ENCODE assay signal across 3 cellular contexts in genomic region chrX:49276207-49276606, GRCh38.
TF ChIP-seq lines count a peak whose summit lies in the region.

No MANE protein-coding gene starts in this region.

TF ChIP-seq in A549, 52 proteins besides CTCF, POLR2A, EP300 and RAD21:
- peak; percentile 17 for TF ChIP-seq ZFP36 (IDR thresholded peaks at IDR 0.05; ENCODE audit: borderline replicate concordance, partially characterized antibody)
- TF ChIP-seq RCOR1 (IDR thresholded peaks at IDR 0.05; ENCODE audit: low read depth, low read length) = no peak

TF ChIP-seq in K562, 482 proteins besides CTCF, POLR2A, EP300 and RAD21 (continues in another document):
- TF ChIP-seq KDM1A (IDR thresholded peaks at IDR 0.05) = 0 out of 4 replicates have a peak, but pooled peaks have one; percentile 19 to 40
- peak; percentile 47; the same call in 1 of the 2 replicates for TF ChIP-seq SMARCA5 (IDR thresholded peaks at IDR 0.05)
- no peak for TF ChIP-seq TFAP4 (CRISPR knock-in tag; IDR thresholded peaks at IDR 0.05; ENCODE audit: borderline replicate concordance)
- TF ChIP-seq RREB1 (CRISPR knock-in tag; IDR thresholded peaks at IDR 0.05) = no peak
- TF ChIP-seq POLR3G (IDR thresholded peaks at IDR 0.05; ENCODE audit: extremely low read depth, insufficient read length, insufficient replicate concordance) = no peak
- peak; percentile 85 for TF ChIP-seq ZFP36 (IDR thresholded peaks at IDR 0.05; ENCODE audit: low read depth, low read length, partially characterized antibody)
- peak; percentile 72 for TF ChIP-seq BCOR (IDR thresholded peaks at IDR 0.05)
- peak; percentile 97 for TF ChIP-seq RBM25 (IDR thresholded peaks at IDR 0.05; ENCODE audit: low read depth, low read length, severe bottlenecking)

TF ChIP-seq in GM23338, 12 proteins besides CTCF, POLR2A, EP300 and RAD21:
- TF ChIP-seq EZH2phosphoT487 (IDR thresholded peaks at IDR 0.05; ENCODE audit: unreplicated experiment) = no peak
- no peak for TF ChIP-seq ZNF462 (CRISPR knock-in tag; IDR thresholded peaks at IDR 0.05)
- TF ChIP-seq NANOG (IDR thresholded peaks at IDR 0.05; ENCODE audit: borderline replicate concordance) = no peak
- no peak for TF ChIP-seq STAT1 (IDR thresholded peaks at IDR 0.05; ENCODE audit: unreplicated experiment)
